9 cellular contexts compared by ENCODE assay signal in genomic region chr7:28732037-28732869, GRCh38.
DNase-seq lines count a peak whose midpoint lies in the region; ATAC-seq and TF ChIP-seq lines count a peak whose summit lies in the region.
"Had no signal": no experiment of that assay in that cellular context is flagged by ENCODE, and none has a peak within 500 bp of the region (broad histone marks: within the 10 kb centered on the region; RNA-seq: fewer than 3 reads in every experiment).

No MANE protein-coding gene starts in this region.

- intact Hi-C loops in Right ventricle myocardium superior (cut with DNase I), result no loop called here

- H2AK5ac ChIP-seq in H9 (ENCODE audit: insufficient read length, low read length), result no peak overlapping the region

- H3T11ph ChIP-seq in H9 (ENCODE audit: low read length), result no peak overlapping the region

- H2BK12ac ChIP-seq in H9 (ENCODE audit: insufficient read length, low read depth, low read length), result no peak overlapping the region

- H3K18ac ChIP-seq in H9 (ENCODE audit: insufficient read length, low read depth, low read length), result peak overlapping the region; percentile 35

- H2BK120ac ChIP-seq in H9 (ENCODE audit: low read depth, low read length, poor library complexity, severe bottlenecking), result peak overlapping the region; percentile 41

- H3K9ac ChIP-seq in H9 (ENCODE audit: extremely low read depth, insufficient read length, low read length), result no peak overlapping the region
- H3K9ac ChIP-seq in adipocyte (ENCODE audit: low read length), result peak overlapping the region; percentile 62
- H3K9ac ChIP-seq in skeletal muscle tissue (ENCODE audit: low read depth in 1 of 3, low read length in 3 of 3), result peak overlapping the region in 1 of 3 donors; percentile 32

- H3K9me3 ChIP-seq in H9 (ENCODE audit: control insufficient read depth, low read depth, low read length) (no peaks in the 10 kb centered on the region), adipocyte (ENCODE audit: control insufficient read depth, low read length) (no peaks in the 10 kb centered on the region), skeletal muscle tissue (ENCODE audit: control insufficient read depth in 3 of 3, low read length in 3 of 3) (no peaks in the 10 kb centered on the region)

- whole genome bisulfite sequencing in H9 (ENCODE audit: extremely low coverage, insufficient read length, low lambda C conversion rate), result no CpG with 5 or more reads among the region's 11 CpGs

- H3K27me3 ChIP-seq in H9 (ENCODE audit: insufficient read depth, low read length) (no peaks in the 10 kb centered on the region), adipocyte (replicated peaks; ENCODE audit: control insufficient read depth, insufficient read depth, low read length) (no peaks in the 10 kb centered on the region), skeletal muscle tissue (ENCODE audit: control insufficient read depth in 3 of 3, insufficient read depth in 3 of 3, low read length in 3 of 3) (no peaks in the 10 kb centered on the region)

- H3K56ac ChIP-seq in H9 (ENCODE audit: insufficient read length, low read depth, low read length), result no peak overlapping the region

- no peak overlapping the region for H3K14ac ChIP-seq in H9 (ENCODE audit: insufficient read depth, low read length)

- H3K4me3 Mint-ChIP-seq in H9, result no peak overlapping the region

- no peak overlapping the region for H2BK20ac ChIP-seq in H9 (ENCODE audit: low read depth, low read length, poor library complexity, severe bottlenecking)

- H3K23me2 ChIP-seq in H9 (ENCODE audit: insufficient read length, low read depth, low read length, poor library complexity, severe bottlenecking), result no peaks in the 10 kb centered on the region

- no peak for TF ChIP-seq CTCF in H9 (conservative IDR thresholded peaks at IDR 0.05)

- ATAC-seq in Right ventricle myocardium superior (ENCODE audit: poor library complexity) (peak; percentile 86), HG03039 (IDR thresholded peaks at IDR 0.05; ENCODE audit: unreplicated experiment) (no peak), GM18909 (IDR thresholded peaks at IDR 0.05; ENCODE audit: poor library complexity, unreplicated experiment) (no peak)

- H3K79me1 ChIP-seq in H9 (ENCODE audit: insufficient read depth, low read depth, low read length, poor library complexity, severe bottlenecking), result no peaks in the 10 kb centered on the region

- no peaks in the 10 kb centered on the region for H3K27me3 Mint-ChIP-seq in H9 (ENCODE audit: low read depth)

- H3K27ac Mint-ChIP-seq in H9, result no peak overlapping the region

- no peaks in the 10 kb centered on the region for H3K9me3 Mint-ChIP-seq in H9

- no peaks in the 10 kb centered on the region for H3K4me1 ChIP-seq in H9 (ENCODE audit: insufficient read depth, low read length)
- peaks cover 14% of the 10 kb centered on the region for H3K4me1 ChIP-seq in adipocyte (ENCODE audit: control insufficient read depth, insufficient read depth, low read length)
- peaks cover 8 to 12% (median 8%) of the 10 kb centered on the region in 3 donors for H3K4me1 ChIP-seq in skeletal muscle tissue (ENCODE audit: control insufficient read depth in 3 of 3, insufficient read depth in 3 of 3, low read length in 3 of 3)

- H2BK15ac ChIP-seq in H9 (ENCODE audit: low read depth, low read length), result no peak overlapping the region

- DNase-seq in H9 (no peak), adipocyte (ENCODE audit: low read depth) (peak; percentile 46), Right ventricle myocardium superior (peak; percentile 50), COLO829 (ENCODE audit: low spot score) (no peak)
- DNase-seq: activated CD4-positive, alpha-beta T cell treated with anti-CD3 and anti-CD28 coated beads for 4 hours; OCI-M1 had no signal

- H2AFZ ChIP-seq in H9 (ENCODE audit: low read length), result no peak overlapping the region

- H4K20me1 ChIP-seq in H9 (ENCODE audit: control insufficient read depth, insufficient read depth, insufficient read length), result no peaks in the 10 kb centered on the region

- H3K27ac ChIP-seq in H9 (ENCODE audit: insufficient read length, low read depth, low read length) (no peak overlapping the region), skeletal muscle tissue (ENCODE audit: low read depth, low read length) (peak overlapping the region; percentile 61)

- H3K4me1 Mint-ChIP-seq in H9, result peaks cover 20 to 27% of the 10 kb centered on the region in 2 experiments

- H3K79me2 ChIP-seq in H9 (ENCODE audit: insufficient read depth, low read length), result no peaks in the 10 kb centered on the region

- no peak overlapping the region for H2BK5ac ChIP-seq in H9 (ENCODE audit: insufficient read length, low read length)

- H3K36me3 Mint-ChIP-seq in H9 (ENCODE audit: insufficient read depth in 1 of 3, low read depth in 3 of 3), result no peaks in the 10 kb centered on the region

- no peak overlapping the region for H3K4ac ChIP-seq in H9 (ENCODE audit: low read depth, low read length)

- H3K4me2 ChIP-seq in H9 (ENCODE audit: insufficient read depth, insufficient read length, low read length), result no peak overlapping the region

- no peak overlapping the region for H4K5ac ChIP-seq in H9 (ENCODE audit: insufficient read length, low read depth, low read length)

- H3K4me3 ChIP-seq in adipocyte (ENCODE audit: low read length) (peak overlapping the region; percentile 78), skeletal muscle tissue (ENCODE audit: low read length in 3 of 3) (peak overlapping the region in 2 of 3 donors; percentile 2 to 44)

- no peak overlapping the region for H3K23ac ChIP-seq in H9 (ENCODE audit: insufficient read length, low read depth, low read length)

- no peaks in the 10 kb centered on the region for H3K36me3 ChIP-seq in adipocyte (ENCODE audit: control insufficient read depth, insufficient read depth, low read length, severe bottlenecking)
- no peaks in the 10 kb centered on the region for H3K36me3 ChIP-seq in skeletal muscle tissue (ENCODE audit: control insufficient read depth in 3 of 3, insufficient read depth in 3 of 3, low read length in 3 of 3)

- no peak overlapping the region for H4K91ac ChIP-seq in H9 (ENCODE audit: insufficient read length, low read depth, low read length)

- no peak overlapping the region for H4K8ac ChIP-seq in H9 (replicated peaks; ENCODE audit: insufficient read length, low read depth, low read length)

Comparison
In these comparisons a context has a peak if more than half of its experiments do, and no peak if none do; other contexts are left out.
1. DNase-seq: peak in adipocyte (single experiment) and Right ventricle myocardium superior (single experiment); none in H9 (single experiment) and COLO829 (single experiment).